15 cellular contexts compared by ENCODE assay signal in genomic region chr21:31586118-31586517, GRCh38.
DNase-seq lines count a peak whose midpoint lies in the region; ATAC-seq and TF ChIP-seq lines count a peak whose summit lies in the region.
"Had no signal": no experiment of that assay in that cellular context is flagged by ENCODE, and none has a peak within 500 bp of the region (broad histone marks: within the 10 kb centered on the region; RNA-seq: fewer than 3 reads in every experiment).

No MANE protein-coding gene starts in this region.

- H3K4me1 ChIP-seq in SK-N-SH (ENCODE audit: control insufficient read depth in 1 of 2, insufficient read depth in 2 of 2, low read depth in 1 of 2, low read length in 1 of 2), result no peaks in the 10 kb centered on the region
- H3K4me1 ChIP-seq in neural progenitor cell, result peaks cover 6% of the 10 kb centered on the region

- CTCF ChIA-PET in SK-N-SH (lab: Yijun Ruan, JAX), result interaction anchor here (0.6 kb wide), 1 partner anchor 388 kb away, joined by 3 read pairs; no protein-coding TSS in a partner anchor

- POLR2A ChIA-PET in SK-N-SH (lab: Yijun Ruan, JAX), result no interaction called here

- TF ChIP-seq EP300 in SK-N-SH (IDR thresholded peaks at IDR 0.05; ENCODE audit: borderline replicate concordance in 1 of 2, low read depth in 1 of 2, low read length in 1 of 2), result no peak

- no peaks in the 10 kb centered on the region for H3K79me2 ChIP-seq in SK-N-SH (ENCODE audit: insufficient read depth)
- no peaks in the 10 kb centered on the region for H3K79me2 ChIP-seq in neural progenitor cell (ENCODE audit: low read depth)

- no peak overlapping the region for H2AFZ ChIP-seq in SK-N-SH (ENCODE audit: low read depth)
- no peak overlapping the region for H2AFZ ChIP-seq in neural progenitor cell (replicated peaks)
- H2AFZ ChIP-seq: GM23248 had no signal

- H3F3A ChIP-seq in SK-N-SH (replicated peaks; ENCODE audit: insufficient read depth) (no peaks in the 10 kb centered on the region), neural progenitor cell (ENCODE audit: low read depth) (no peaks in the 10 kb centered on the region)

- DNase-seq in SK-N-SH (no peak), neural progenitor cell (ENCODE audit: low spot score) (peak; percentile 20), C1 segment of cervical spinal cord (lab: John Stamatoyannopoulos, UW) (no peak), COLO668 (lab: John Stamatoyannopoulos, UW; ENCODE audit: unreplicated experiment) (no peak)
- DNase-seq: 8988T; CD4-positive, CD25-positive, alpha-beta regulatory T cell; DMS79 treated with DMSO at 0.1 percent for 48 hours; GF-D8; GM23248; HCEC 1CT had no signal

- H3K4me3 Mint-ChIP-seq in neural progenitor cell, result no peak overlapping the region
- H3K4me3 Mint-ChIP-seq: B cell; CD4-positive, CD25-positive, alpha-beta regulatory T cell had no signal

- H3K4me2 ChIP-seq in SK-N-SH, result no peak overlapping the region
- no peak overlapping the region for H3K4me2 ChIP-seq in neural progenitor cell
- H3K4me2 ChIP-seq: BLaER1 treated with 17β-estradiol and CSF1 and Interleukin-3, amounts not matched to agents 10 nM and 100 nM had no signal

- TF ChIP-seq CTCF in SK-N-SH (IDR thresholded peaks at IDR 0.05) (no peak), neural progenitor cell (IDR thresholded peaks at IDR 0.05) (no peak)

- no peak for TF ChIP-seq RAD21 in SK-N-SH (IDR thresholded peaks at IDR 0.05; ENCODE audit: low read length)

- H3K4me1 Mint-ChIP-seq in neural progenitor cell, result peaks cover 23% of the 10 kb centered on the region
- H3K4me1 Mint-ChIP-seq: B cell had no signal

- no peaks in the 10 kb centered on the region for H3K9me3 ChIP-seq in SK-N-SH
- no peaks in the 10 kb centered on the region for H3K9me3 ChIP-seq in neural progenitor cell (ENCODE audit: low read depth)
- H3K9me3 ChIP-seq: BLaER1 treated with 17β-estradiol and CSF1 and Interleukin-3, amounts not matched to agents 10 nM and 100 nM had no signal

- no peak overlapping the region for H3K27ac Mint-ChIP-seq in neural progenitor cell
- H3K27ac Mint-ChIP-seq: B cell; CD4-positive, CD25-positive, alpha-beta regulatory T cell had no signal

- H3K36me3 ChIP-seq in SK-N-SH (replicated peaks in 1 of 2; ENCODE audit: control insufficient read depth in 1 of 2, insufficient read depth in 2 of 2, low read length in 1 of 2) (no peaks in the 10 kb centered on the region), neural progenitor cell (no peaks in the 10 kb centered on the region)
- H3K36me3 ChIP-seq: BLaER1 treated with 17β-estradiol and CSF1 and Interleukin-3, amounts not matched to agents 10 nM and 100 nM had no signal

- no peaks in the 10 kb centered on the region for H4K20me1 ChIP-seq in SK-N-SH (ENCODE audit: insufficient read depth)
- H4K20me1 ChIP-seq in neural progenitor cell (ENCODE audit: low read depth), result no peaks in the 10 kb centered on the region
- H4K20me1 ChIP-seq: BLaER1 treated with 17β-estradiol and CSF1 and Interleukin-3, amounts not matched to agents 10 nM and 100 nM had no signal

- no peaks in the 10 kb centered on the region for H3K9me2 ChIP-seq in SK-N-SH

- H3K9ac ChIP-seq in SK-N-SH, result no peak overlapping the region
- no peak overlapping the region for H3K9ac ChIP-seq in neural progenitor cell
- H3K9ac ChIP-seq: BLaER1 treated with 17β-estradiol and CSF1 and Interleukin-3, amounts not matched to agents 10 nM and 100 nM; GM23248 had no signal

- H3K36me3 Mint-ChIP-seq in neural progenitor cell, result no peaks in the 10 kb centered on the region
- H3K36me3 Mint-ChIP-seq: CD4-positive, CD25-positive, alpha-beta regulatory T cell had no signal

- H3K27me3 Mint-ChIP-seq in neural progenitor cell (ENCODE audit: insufficient read depth, low read depth), result peaks cover 4% of the 10 kb centered on the region

- H3K9me3 Mint-ChIP-seq in neural progenitor cell, result peaks cover 2% of the 10 kb centered on the region
- H3K9me3 Mint-ChIP-seq: CD4-positive, CD25-positive, alpha-beta regulatory T cell had no signal

- H3K27me3 ChIP-seq in SK-N-SH (ENCODE audit: insufficient read depth) (no peaks in the 10 kb centered on the region), neural progenitor cell (no peaks in the 10 kb centered on the region)
- H3K27me3 ChIP-seq: BLaER1 treated with 17β-estradiol and CSF1 and Interleukin-3, amounts not matched to agents 10 nM and 100 nM had no signal

- 84% methylated on average over 6 of the region's 6 CpGs for WGBS in SK-N-SH (ENCODE audit: low lambda C conversion rate)

- H3K4me3 ChIP-seq in SK-N-SH (ENCODE audit: low read depth in 2 of 2, low read length in 1 of 2) (no peak overlapping the region), neural progenitor cell (no peak overlapping the region)
- H3K4me3 ChIP-seq: BLaER1 treated with 17β-estradiol and CSF1 and Interleukin-3, amounts not matched to agents 10 nM and 100 nM; GM23248 had no signal

- ATAC-seq in SK-N-SH treated with all-trans-retinoic acid at 6 μM for 48 hours (no peak), GM18498 (IDR thresholded peaks at IDR 0.05; ENCODE audit: unreplicated experiment) (no peak)

- H3K27ac ChIP-seq in SK-N-SH (ENCODE audit: low read depth in 2 of 2, low read length in 1 of 2) (no peak overlapping the region), neural progenitor cell (no peak overlapping the region)
- H3K27ac ChIP-seq: BLaER1 treated with 17β-estradiol and CSF1 and Interleukin-3, amounts not matched to agents 10 nM and 100 nM; GM23248 had no signal

TF ChIP-seq in SK-N-SH treated with all-trans-retinoic acid at 6 μM for 48 hours, 23 proteins besides CTCF, POLR2A, EP300 and RAD21 (continues in another document):
- TF ChIP-seq POU6F1 (CRISPR knock-in tag; IDR thresholded peaks at IDR 0.05; ENCODE audit: borderline replicate concordance, low read depth), result no peak
- TF ChIP-seq BACH2 (CRISPR knock-in tag; IDR thresholded peaks at IDR 0.05; ENCODE audit: borderline replicate concordance), result no peak
- TF ChIP-seq CSRNP3 (CRISPR knock-in tag; IDR thresholded peaks at IDR 0.05), result no peak

TF ChIP-seq in PFSK-1, 5 proteins besides CTCF, POLR2A, EP300 and RAD21:
- TF ChIP-seq SIN3A (IDR thresholded peaks at IDR 0.05; ENCODE audit: borderline replicate concordance, insufficient read depth, low read length) (no peak), REST (IDR thresholded peaks at IDR 0.05; ENCODE audit: insufficient read depth in 1 of 2, low read depth in 2 of 2, low read length in 2 of 2) (peak; percentile 38 to 85; a peak in 3 of 4 replicates)
TF ChIP-seq in PFSK-1: peak in this region for 1.
